21 cellular contexts compared by ENCODE assay signal in the genomic region with DNA sequence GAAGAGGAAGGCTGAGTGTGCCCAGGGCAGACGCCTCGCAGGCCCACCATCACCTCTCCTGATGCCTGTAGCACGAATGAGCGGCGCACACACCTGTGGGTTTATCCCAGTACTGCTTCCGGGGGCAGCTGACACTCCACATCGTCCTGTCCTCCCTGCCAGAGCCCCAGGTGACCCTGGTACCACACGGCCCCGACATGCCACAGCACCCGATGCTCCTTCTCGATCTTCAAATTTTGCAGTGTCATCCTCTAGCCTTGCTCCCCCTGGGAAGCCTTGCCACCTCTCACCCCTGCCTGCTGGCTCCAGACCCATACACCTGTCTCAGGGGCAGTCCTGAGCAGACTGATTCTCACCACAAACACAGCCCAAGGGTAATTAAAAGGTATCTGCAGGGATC. TPM values are rescaled to one million over a fixed set of nuclear protein-coding genes. Genes with fewer than 3 reads are reported as not detected.
DNase-seq lines count a peak whose midpoint lies in the region; ATAC-seq, FAIRE-seq and TF ChIP-seq lines count a peak whose summit lies in the region.
"Had no signal": no experiment of that assay in that cellular context is flagged by ENCODE, and none has a peak within 500 bp of the region (broad histone marks: within the 10 kb centered on the region; RNA-seq: fewer than 3 reads in every experiment).

No MANE protein-coding gene starts in this region.

- no peak for TF ChIP-seq EP300 in HepG2 (IDR thresholded peaks at IDR 0.05; ENCODE audit: low read depth in 2 of 2, low read length in 2 of 2)
- no peak for TF ChIP-seq EP300 in HepG2 (CRISPR knock-in tag; IDR thresholded peaks at IDR 0.05; ENCODE audit: borderline replicate concordance)

- in situ Hi-C loops in HepG2 (cut with HindIII; ENCODE audit: extremely low pct_ligation_motif_present, low pct_unique_long_range_greater_than_20kb): no loop called here

- H3K4me1 ChIP-seq in GM23338 (ENCODE audit: insufficient read depth): no peaks in the 10 kb centered on the region
- H3K4me1 ChIP-seq in HepG2 (ENCODE audit: insufficient read depth, low read length): no peaks in the 10 kb centered on the region

- no peak for TF ChIP-seq CTCF in GM23338 (conservative IDR thresholded peaks at IDR 0.05; ENCODE audit: low read depth in 2 of 2)
- TF ChIP-seq CTCF in WTC11 (IDR thresholded peaks at IDR 0.05): no peak
- no peak for TF ChIP-seq CTCF in HepG2 (CRISPR knock-in tag; IDR thresholded peaks at IDR 0.05)

- H3K9me3 ChIP-seq in HepG2 (ENCODE audit: low read length): no peaks in the 10 kb centered on the region

- no TSS peak for BruUV-seq in HepG2 (replicated peaks; lab: Mats Ljungman, UMichigan)

- H3K4me2 ChIP-seq in GM23338: no peak overlapping the region
- H3K4me2 ChIP-seq in HepG2 (ENCODE audit: low read depth, low read length): no peak overlapping the region

- peak overlapping the region; percentile 14; the same call in 1 of the 2 replicates for H2AFZ ChIP-seq in GM23338
- H2AFZ ChIP-seq in HepG2 (ENCODE audit: low read length): no peak overlapping the region

- no peak overlapping the region for H3K27ac ChIP-seq in GM23338 (ENCODE audit: low read depth)
- H3K27ac ChIP-seq in HepG2 (ENCODE audit: extremely low read length, insufficient read depth, low read length): no peak overlapping the region

- H3K36me3 ChIP-seq in GM23338 (ENCODE audit: insufficient read depth): no peaks in the 10 kb centered on the region
- H3K36me3 ChIP-seq in HepG2 (replicated peaks in 1 of 2; ENCODE audit: control insufficient read depth in 1 of 2, insufficient read depth in 2 of 2, low read length in 2 of 2): no peaks in the 10 kb centered on the region

- POLR2A ChIA-PET in WTC11 (lab: Charles Lee) (no interaction called here), HepG2 (lab: Yijun Ruan, JAX) (no interaction called here)

- H3K36me3 Mint-ChIP-seq in GM23338 (ENCODE audit: low read depth): no peaks in the 10 kb centered on the region
- H3K36me3 Mint-ChIP-seq in WTC11: no peaks in the 10 kb centered on the region
- H3K36me3 Mint-ChIP-seq: CD4-positive, CD25-positive, alpha-beta regulatory T cell; IgD-negative memory B cell had no signal

- H3K4me3 Mint-ChIP-seq in GM23338: no peak overlapping the region
- no peak overlapping the region for H3K4me3 Mint-ChIP-seq in WTC11
- H3K4me3 Mint-ChIP-seq: CD4-positive, CD25-positive, alpha-beta regulatory T cell; IgD-negative memory B cell had no signal

- H3K27me3 Mint-ChIP-seq in GM23338 (ENCODE audit: insufficient read depth, low read depth, poor library complexity) (no peaks in the 10 kb centered on the region), WTC11 (ENCODE audit: low read depth) (no peaks in the 10 kb centered on the region)

- H3K4me3 ChIP-seq in GM23338 (no peak overlapping the region), HepG2 (replicated peaks in 1 of 3; ENCODE audit: insufficient read depth in 1 of 3, low read depth in 2 of 3, low read length in 3 of 3) (no peak overlapping the region)

- TF ChIP-seq RAD21 in HepG2 (CRISPR knock-in tag; IDR thresholded peaks at IDR 0.05): no peak

- H3F3A ChIP-seq in GM23338 (replicated peaks; ENCODE audit: low read depth): no peaks in the 10 kb centered on the region

- 42% methylated on average over 2 of the region's 11 CpGs for WGBS in HepG2 (ENCODE audit: low lambda C conversion rate)

- H3K9me3 Mint-ChIP-seq in GM23338: no peaks in the 10 kb centered on the region
- no peaks in the 10 kb centered on the region for H3K9me3 Mint-ChIP-seq in WTC11

- TF ChIP-seq POLR2A in HepG2 (IDR thresholded peaks at IDR 0.05; ENCODE audit: insufficient read depth in 1 of 2, low read depth in 2 of 2, low read length in 2 of 2): no peak

- no peaks in the 10 kb centered on the region for H3K79me2 ChIP-seq in GM23338 (replicated peaks; ENCODE audit: insufficient read depth)
- H3K79me2 ChIP-seq in HepG2 (ENCODE audit: insufficient read depth, low read length): no peaks in the 10 kb centered on the region

- CTCF ChIA-PET in WTC11 (lab: Charles Lee): interaction anchor here (0.6 to 1.7 kb wide), 8 partner anchors 10 to 289 kb away, joined by 3 to 9 read pairs (median 4); no protein-coding TSS in a partner anchor
- CTCF ChIA-PET in HepG2 (lab: Yijun Ruan, JAX; ENCODE audit: low intra/inter-chr PET ratio, low total read pairs): no interaction called here

- H3K27ac Mint-ChIP-seq in GM23338 (no peak overlapping the region), WTC11 (no peak overlapping the region)
- H3K27ac Mint-ChIP-seq: CD4-positive, CD25-positive, alpha-beta regulatory T cell had no signal

- no peak for FAIRE-seq in HepG2 (lab: Jason Lieb, UNC)
- FAIRE-seq: RCC 7860 had no signal

- H3K27me3 ChIP-seq in GM23338 (ENCODE audit: insufficient read depth): no peaks in the 10 kb centered on the region
- peaks cover 0 to 12% of the 10 kb centered on the region in 2 experiments; a peak in 3 of 5 replicates for H3K27me3 ChIP-seq in HepG2 (ENCODE audit: control insufficient read depth in 1 of 2, insufficient read depth in 2 of 2, low read length in 2 of 2)

- DNase-seq in GM23338 (ENCODE audit: low spot score) (no peak), WTC11 (ENCODE audit: low spot score) (no peak), HepG2 (ENCODE audit: low spot score) (no peak), ureter (ENCODE audit: low spot score) (peak; percentile 32), RPMI8226 (no peak)
- no peak for DNase-seq in activated CD4-positive, CD25-positive, alpha-beta regulatory T cell treated with anti-CD3 and anti-CD28 coated beads, Interleukin-2, amount 50 U/mL, for 72 hours
- DNase-seq: CD4-positive, CD25-positive, alpha-beta regulatory T cell; EL; GF-D8; Karpas-422; MV-4-11; NCI-H1694; NCI-H2081; NCI-H2171; NCI-H345; Right ventricle myocardium superior had no signal

- H3K9me2 ChIP-seq in GM23338 (ENCODE audit: insufficient read depth): 0 out of 2 replicates have a peak, but pooled peaks cover 7% of the 10 kb centered on the region

- no peak overlapping the region for H3K9ac ChIP-seq in HepG2 (ENCODE audit: insufficient read depth, low read depth, low read length)

- intact Hi-C loops in HepG2 (cut with micrococcal nuclease; ENCODE audit: unreplicated experiment): no loop called here

- H4K20me1 ChIP-seq in GM23338 (replicated peaks; ENCODE audit: insufficient read depth) (no peaks in the 10 kb centered on the region), HepG2 (ENCODE audit: insufficient read depth, low read length) (no peaks in the 10 kb centered on the region)

- H3K4me1 Mint-ChIP-seq in GM23338 (peaks cover 14% of the 10 kb centered on the region), WTC11 (peaks cover 20% of the 10 kb centered on the region)
- H3K4me1 Mint-ChIP-seq: CD4-positive, CD25-positive, alpha-beta regulatory T cell; IgD-negative memory B cell had no signal

- no peak for ATAC-seq in GM23338
- ATAC-seq in WTC11: 0 out of 2 replicates have a peak, but pooled peaks have one; percentile 20
- ATAC-seq in HepG2: no peak
- no peak for ATAC-seq in GM18873 (IDR thresholded peaks at IDR 0.05; ENCODE audit: low FRiP score, unreplicated experiment)
- ATAC-seq: HCT116 had no signal

TF ChIP-seq in WTC11, 78 proteins besides CTCF, POLR2A, EP300 and RAD21 (continues in another document):
- no peak for TF ChIP-seq ZNF232 (CRISPR knock-in tag; IDR thresholded peaks at IDR 0.05)
- no peak for TF ChIP-seq FOXP1 (CRISPR knock-in tag; IDR thresholded peaks at IDR 0.05; ENCODE audit: borderline replicate concordance)

TF ChIP-seq in HepG2, 621 proteins besides CTCF, POLR2A, EP300 and RAD21:
- TF ChIP-seq HOXA5 (CRISPR knock-in tag; IDR thresholded peaks at IDR 0.05): no peak
- peak; percentile 52 for TF ChIP-seq NFE2L2 (IDR thresholded peaks at IDR 0.05; ENCODE audit: low read length)
- TF ChIP-seq ZNF607 (CRISPR knock-in tag; IDR thresholded peaks at IDR 0.05; ENCODE audit: borderline replicate concordance): no peak

RNA-seq across cellular contexts. Expression of a gene that starts 40.6 kb away (rescaled TPM):
- total RNA-seq in GM23338 (2014; rRNA removed; shearing (Covaris generic)): 3.3 and 4.6 TPM in 2 replicates
- polyA plus RNA-seq in GM23338 (2016; fragmentation: Nextera tagmentation; extraction: Ambion mirVana) (1.9 and 2.3 TPM in 2 replicates), HepG2 (2011; rRNA removed) (0.10 and 0.18 TPM in 2 replicates)
- total RNA-seq in WTC11 (2021) (2.8 to 4.0 TPM (median 3.1 TPM) in 3 replicates), HepG2 (2016; rRNA removed; fragmentation: Illumina TruSeq; extraction: Trizol) (not detected in 2 replicates), ureter (4.2 TPM)
- total RNA-seq in HepG2 (2016; cell fraction: cytosol; rRNA removed; fragmentation: Illumina TruSeq; extraction: Trizol; ENCODE audit: low read depth): not detected in 2 replicates
- not detected in 2 replicates for total RNA-seq in HepG2 (2016; cell fraction: insoluble cytoplasmic fraction; rRNA removed; fragmentation: Illumina TruSeq; extraction: Trizol)
- not detected in 2 replicates for total RNA-seq in HepG2 (2016; cell fraction: membrane; rRNA removed; fragmentation: Illumina TruSeq; extraction: Trizol)
- total RNA-seq in HepG2 (2016; cell fraction: nucleus; rRNA removed; fragmentation: Illumina TruSeq; extraction: Trizol): not detected in 2 replicates
- polyA plus RNA-seq in HepG2 (2011; cell fraction: cytosol; rRNA removed): 0.03 TPM in 1 of 2 replicates, not detected in the other
- 0.11 and 0.29 TPM in 2 replicates for polyA plus RNA-seq in HepG2 (2011; cell fraction: nucleus; rRNA removed)
- polyA plus RNA-seq in HepG2 (2012): 0.05 and 0.12 TPM in 2 replicates
- polyA plus RNA-seq in HepG2 (2016; cell fraction: cytosol; fragmentation: Illumina TruSeq; extraction: Trizol; ENCODE audit: low read depth): not detected in 2 replicates
- polyA plus RNA-seq in HepG2 (2016; cell fraction: insoluble cytoplasmic fraction; fragmentation: Illumina TruSeq; extraction: Trizol; ENCODE audit: low read depth): not detected in 2 replicates
- not detected in 2 replicates for polyA plus RNA-seq in HepG2 (2016; cell fraction: membrane; fragmentation: Illumina TruSeq; extraction: Trizol; ENCODE audit: low read depth)
- not detected in 2 replicates for polyA plus RNA-seq in HepG2 (2016; cell fraction: nucleus; fragmentation: Illumina TruSeq; extraction: Trizol; ENCODE audit: insufficient read depth, low read depth)
- 0.04 and 0.94 TPM in 2 replicates for polyA minus RNA-seq in HepG2 (2011; rRNA and poly(A)+ RNA removed; ENCODE audit: low replicate concordance)
- not detected in 2 replicates for polyA minus RNA-seq in HepG2 (2011; cell fraction: cytosol; rRNA and poly(A)+ RNA removed)
- polyA minus RNA-seq in HepG2 (2011; cell fraction: nucleus; rRNA and poly(A)+ RNA removed): 0.13 and 1.1 TPM in 2 replicates
- total RNA-seq: OCI-LY7 had no signal
- polyA plus RNA-seq: CD4-positive, CD25-positive, alpha-beta regulatory T cell; IgD-negative memory B cell had no signal
